In genomic region chr3:98361289-98361688, GRCh38 we compare ENCODE assay signal across 27 cellular contexts. TPM values are rescaled to one million over a fixed set of nuclear protein-coding genes. Genes with fewer than 3 reads are reported as not detected.
DNase-seq lines count a peak whose midpoint lies in the region; ATAC-seq, FAIRE-seq and TF ChIP-seq lines count a peak whose summit lies in the region.
"Had no signal": no experiment of that assay in that cellular context is flagged by ENCODE, and none has a peak within 500 bp of the region (broad histone marks: within the 10 kb centered on the region; RNA-seq: fewer than 3 reads in every experiment).

No MANE protein-coding gene starts in this region.

- H3K27ac ChIP-seq in spleen = no peak overlapping the region
- no peak overlapping the region for H3K27ac ChIP-seq in CD4-positive, alpha-beta T cell (ENCODE audit: low read depth, low read length)
- H3K27ac ChIP-seq: BLaER1 treated with 17β-estradiol and CSF1 and Interleukin-3, amounts not matched to agents 10 nM and 100 nM; vagina had no signal

- H3K4me1 ChIP-seq in spleen = no peaks in the 10 kb centered on the region
- H3K4me1 ChIP-seq: breast epithelium, vagina had no signal

- no peak for FAIRE-seq in GM12892 (lab: Jason Lieb, UNC)
- FAIRE-seq: D721Med, endothelial cell of umbilical vein had no signal

- ATAC-seq in GM19023 (IDR thresholded peaks at IDR 0.05; ENCODE audit: unreplicated experiment) (peak; percentile 49), HG02610 (IDR thresholded peaks at IDR 0.05; ENCODE audit: unreplicated experiment) (peak; percentile 45), HG03565 (IDR thresholded peaks at IDR 0.05; ENCODE audit: unreplicated experiment) (peak; percentile 53)
- no peak for ATAC-seq in CD4-positive, alpha-beta T cell (ENCODE audit: poor library complexity)
- ATAC-seq: right cardiac atrium, SK-N-SH treated with all-trans-retinoic acid at 6 μM for 48 hours had no signal

- H3K4me3 Mint-ChIP-seq in CD4-positive, alpha-beta T cell = no peak overlapping the region
- H3K4me3 Mint-ChIP-seq: HFFc6 had no signal

- POLR2A ChIA-PET in CD4-positive, alpha-beta T cell (lab: Charles Lee) = no interaction called here

- peaks cover 0 to 47% (median 30%) of the 10 kb centered on the region in 8 donors for H3K9me3 ChIP-seq in spleen
- peaks cover 21% of the 10 kb centered on the region for H3K9me3 ChIP-seq in CD4-positive, alpha-beta T cell (ENCODE audit: control insufficient read depth, low read length)
- H3K9me3 ChIP-seq: vagina had no signal

- TF ChIP-seq CTCF in GM12865 (IDR thresholded peaks at IDR 0.05; ENCODE audit: insufficient read depth, low read depth, low read length, missing control alignments) (no peak), spleen (IDR thresholded peaks at IDR 0.05 in 8 of 11, conservative IDR thresholded peaks at IDR 0.05 in 3 of 11) (no peak)
- TF ChIP-seq CTCF in CD4-positive, alpha-beta T cell (IDR thresholded peaks at IDR 0.05) = no peak

- TF ChIP-seq POLR2A in GM12892 (IDR thresholded peaks at IDR 0.05; ENCODE audit: low read depth, low read length) (no peak), spleen (IDR thresholded peaks at IDR 0.05) (no peak)

- intact Hi-C loops in spleen (cut with DNase I; ENCODE audit: low total_unique reads) = no loop called here
- intact Hi-C loops in CD4-positive, alpha-beta T cell (cut with DNase I, micrococcal nuclease) = no loop called here

- H3K27me3 ChIP-seq in spleen (replicated peaks in 1 of 7) = no peaks in the 10 kb centered on the region
- no peaks in the 10 kb centered on the region for H3K27me3 ChIP-seq in CD4-positive, alpha-beta T cell (ENCODE audit: control insufficient read depth, insufficient read depth, low read length)
- H3K27me3 ChIP-seq: BLaER1 treated with 17β-estradiol and CSF1 and Interleukin-3, amounts not matched to agents 10 nM and 100 nM; breast epithelium; vagina had no signal

- no peak overlapping the region for H3K27ac Mint-ChIP-seq in CD4-positive, alpha-beta T cell
- H3K27ac Mint-ChIP-seq: activated T-helper 2 cell treated with anti-CD3 and anti-CD28 coated beads, Interferon-gamma antibody, Interleukin-2, Interleukin-4, amounts not matched to agents 10 μg/mL and 5 μg/mL and 100 μg/mL, durations not matched to agents 14 hours and 24 hours and 36 hours; HFFc6 had no signal

- CTCF ChIA-PET in CD4-positive, alpha-beta T cell (lab: Charles Lee) = no interaction called here

- H3K36me3 ChIP-seq in spleen = no peaks in the 10 kb centered on the region
- H3K36me3 ChIP-seq: BLaER1 treated with 17β-estradiol and CSF1 and Interleukin-3, amounts not matched to agents 10 nM and 100 nM; breast epithelium; vagina had no signal

- H3K4me3 ChIP-seq in GM12865 (ENCODE audit: low read depth, low read length) (no peak overlapping the region), spleen (no peak overlapping the region)
- H3K4me3 ChIP-seq: BLaER1 treated with 17β-estradiol and CSF1 and Interleukin-3, amounts not matched to agents 10 nM and 100 nM; breast epithelium; lung; vagina had no signal

- no peaks in the 10 kb centered on the region for H3K27me3 Mint-ChIP-seq in CD4-positive, alpha-beta T cell

- H3K9me3 Mint-ChIP-seq in CD4-positive, alpha-beta T cell = peaks cover 18% of the 10 kb centered on the region
- H3K9me3 Mint-ChIP-seq: HFFc6 had no signal

- no peaks in the 10 kb centered on the region for H3K4me1 Mint-ChIP-seq in CD4-positive, alpha-beta T cell (ENCODE audit: low read depth)

- 45 to 90% (median 64%) methylated on average over 2 of the region's 2 CpGs for WGBS in spleen, 5 donors

- H3K36me3 Mint-ChIP-seq in CD4-positive, alpha-beta T cell (ENCODE audit: low read depth) = no peaks in the 10 kb centered on the region

- DNase-seq in GM12865 (ENCODE audit: low read depth) (peak; percentile 59), GM12892 (ENCODE audit: insufficient read length) (no peak), spleen (no peak), NCI-H2227 (lab: John Stamatoyannopoulos, UW; ENCODE audit: unreplicated experiment) (no peak)
- no peak for DNase-seq in CD4-positive, alpha-beta T cell
- DNase-seq: activated CD4-positive, CD25-positive, alpha-beta regulatory T cell; HFFc6; hippocampal formation; IMR-90; islet precursor cell; right cardiac atrium; RPMI8226; T1000 had no signal

RNA-seq across cellular contexts. Expression of gene OR5K4, which starts 7.6 kb away (rescaled TPM):
- polyA plus RNA-seq in GM12892 (2012; ENCODE audit: missing spikeins) = not detected
- total RNA-seq in spleen = not detected
- polyA plus RNA-seq in spleen = not detected
- not detected for total RNA-seq in CD4-positive, alpha-beta T cell
- total RNA-seq: activated T-helper 2 cell treated with anti-CD3 and anti-CD28 coated beads, Interferon-gamma antibody, Interleukin-2, Interleukin-4, amounts not matched to agents 10 μg/mL and 5 μg/mL and 100 μg/mL, durations not matched to agents 14 hours and 24 hours and 36 hours; breast epithelium; endothelial cell of umbilical vein; HFFc6; IMR-90; lung; NCI-H460; osteoblast; right cardiac atrium; temporal lobe; vagina had no signal
- polyA plus RNA-seq: endothelial cell of umbilical vein, IMR-90, lung, right cardiac atrium had no signal

RNA-seq across cellular contexts. Expression of gene OR5K3, which starts 29.2 kb away (rescaled TPM):
- not detected for polyA plus RNA-seq in GM12892 (2012; ENCODE audit: missing spikeins)
- not detected for total RNA-seq in spleen
- polyA plus RNA-seq in spleen = not detected
- total RNA-seq in CD4-positive, alpha-beta T cell = not detected
- total RNA-seq: activated T-helper 2 cell treated with anti-CD3 and anti-CD28 coated beads, Interferon-gamma antibody, Interleukin-2, Interleukin-4, amounts not matched to agents 10 μg/mL and 5 μg/mL and 100 μg/mL, durations not matched to agents 14 hours and 24 hours and 36 hours; breast epithelium; endothelial cell of umbilical vein; HFFc6; IMR-90; lung; NCI-H460; osteoblast; right cardiac atrium; temporal lobe; vagina had no signal
- polyA plus RNA-seq: endothelial cell of umbilical vein, IMR-90, lung, right cardiac atrium had no signal
